18 cellular contexts compared by ENCODE assay signal in genomic region chr1:154129392-154129970, GRCh38. TPM values are rescaled to one million over a fixed set of nuclear protein-coding genes. Genes with fewer than 3 reads are reported as not detected.
DNase-seq lines count a peak whose midpoint lies in the region; ATAC-seq and TF ChIP-seq lines count a peak whose summit lies in the region.
"Had no signal": no experiment of that assay in that cellular context is flagged by ENCODE, and none has a peak within 500 bp of the region (broad histone marks: within the 10 kb centered on the region; RNA-seq: fewer than 3 reads in every experiment).

No MANE protein-coding gene starts in this region.

- ATAC-seq in lower lobe of right lung (no peak), GM19455 (IDR thresholded peaks at IDR 0.05; ENCODE audit: unreplicated experiment) (no peak)
- ATAC-seq: gastrocnemius medialis, psoas muscle had no signal

- DNase-seq in EH (ENCODE audit: low read depth) (peak; percentile 12), HT1080 (ENCODE audit: low read depth) (peak; percentile 18), SKM-1 treated with dmso at 0.1 percent for 144 hours (lab: John Stamatoyannopoulos, UW; ENCODE audit: unreplicated experiment) (peak; percentile 33), fibroblast of mammary gland (ENCODE audit: low read depth) (peak; percentile 22), lower lobe of right lung (no peak), NCI-H345 treated with DMSO at 0.1 percent for 48 hours (lab: John Stamatoyannopoulos, UW; ENCODE audit: unreplicated experiment) (no peak), nucleus accumbens (lab: John Stamatoyannopoulos, UW) (no peak)
- DNase-seq: activated CD4-positive, CD25-positive, alpha-beta regulatory T cell treated with anti-CD3 and anti-CD28 coated beads, Interleukin-2, amount 50 U/mL, for 72 hours; activated naive CD4-positive, alpha-beta T cell treated with anti-CD3 and anti-CD28 coated beads, Interleukin-2, amount 10 ng/mL, durations not matched to agents 7 days and 5 days; BE2C; DMS153; endodermal cell; gastrocnemius medialis; NCI-H1930; psoas muscle had no signal

- H3K9me3 ChIP-seq in lower lobe of right lung: no peaks in the 10 kb centered on the region
- H3K9me3 ChIP-seq: BE2C, gastrocnemius medialis, psoas muscle had no signal

- H3K4me3 ChIP-seq in fibroblast of mammary gland (ENCODE audit: control insufficient read depth, low read depth, low read length) (no peak overlapping the region), lower lobe of right lung (no peak overlapping the region)
- H3K4me3 ChIP-seq: gastrocnemius medialis, psoas muscle had no signal

- H3K36me3 ChIP-seq in lower lobe of right lung: no peaks in the 10 kb centered on the region
- H3K36me3 ChIP-seq: BE2C, gastrocnemius medialis had no signal

- H3K4me1 ChIP-seq in lower lobe of right lung: no peaks in the 10 kb centered on the region
- H3K4me1 ChIP-seq: BE2C, gastrocnemius medialis, psoas muscle had no signal

- intact Hi-C loops in lower lobe of right lung (cut with DNase I): no loop called here

- TF ChIP-seq CTCF in fibroblast of mammary gland (conservative IDR thresholded peaks at IDR 0.05; ENCODE audit: control insufficient read depth, insufficient read depth, low read depth, low read length) (no peak), lower lobe of right lung (IDR thresholded peaks at IDR 0.05) (no peak)

- no peak overlapping the region for H3K27ac ChIP-seq in lower lobe of right lung
- H3K27ac ChIP-seq: gastrocnemius medialis, HL-60, psoas muscle had no signal

- H3K27me3 ChIP-seq in lower lobe of right lung (ENCODE audit: low read depth): no peaks in the 10 kb centered on the region
- H3K27me3 ChIP-seq: BE2C, gastrocnemius medialis had no signal

RNA-seq across cellular contexts. Expression of gene NUP210L, which starts 25.4 kb away (rescaled TPM):
- total RNA-seq in HT1080 (2014; rRNA removed; shearing (Covaris generic)): 0.03 TPM in 1 of 2 replicates, not detected in the other
- not detected in 2 replicates for polyA plus RNA-seq in HT1080 (2015; cell fraction: cytosol; rRNA removed)
- polyA plus RNA-seq in HT1080 (2015; cell fraction: nucleus; rRNA removed): 0.05 TPM in 1 of 2 replicates, not detected in the other
- total RNA-seq in lower lobe of right lung: 1.7 TPM
- total RNA-seq: RPMI7951 had no signal

Comparison
In these comparisons a context has a peak if more than half of its experiments do, and no peak if none do; other contexts are left out.
1. DNase-seq: peak in EH (single experiment), HT1080 (single experiment), SKM-1 treated with dmso at 0.1 percent for 144 hours (single experiment) and fibroblast of mammary gland (single experiment); none in lower lobe of right lung (single experiment), NCI-H345 treated with DMSO at 0.1 percent for 48 hours (single experiment) and nucleus accumbens (0 of 56).